ENCODE assay signal across 16 cellular contexts in the genomic region with DNA sequence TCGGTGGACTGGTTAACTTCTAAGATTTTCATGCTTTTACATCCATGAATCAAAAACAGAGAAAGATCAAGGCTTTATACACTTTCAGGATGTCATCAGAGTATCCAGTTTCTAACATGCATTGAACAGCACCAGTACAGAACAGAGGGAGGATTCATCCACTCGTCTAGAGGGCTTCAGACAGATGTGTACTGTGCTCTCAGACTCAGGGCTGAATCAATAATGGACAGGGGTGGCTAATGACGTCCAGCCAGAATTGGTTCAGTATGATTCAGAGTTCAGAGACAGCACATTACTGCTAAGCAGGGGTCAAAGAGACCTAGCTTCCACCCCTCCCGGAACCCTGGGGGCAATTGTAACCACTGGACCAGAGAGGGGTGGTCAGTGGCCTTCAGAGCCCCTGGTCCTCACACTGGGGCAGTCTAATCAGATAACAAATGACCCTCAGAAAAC. TPM values are rescaled to one million over a fixed set of nuclear protein-coding genes. Genes with fewer than 3 reads are reported as not detected.
A peak's percentile ranks its signal among the peaks of the same experiment; 100 is the strongest.
DNase-seq lines count a peak whose midpoint lies in the region; ATAC-seq and TF ChIP-seq lines count a peak whose summit lies in the region.
"Had no signal": no experiment of that assay in that cellular context is flagged by ENCODE, and none has a peak within 500 bp of the region (broad histone marks: within the 10 kb centered on the region; RNA-seq: fewer than 3 reads in every experiment).

No MANE protein-coding gene starts in this region.

- intact Hi-C loops in Calu3 (cut with micrococcal nuclease; ENCODE audit: unreplicated experiment) (no loop called here), MCF 10A (cut with micrococcal nuclease) (no loop called here)

- TF ChIP-seq CTCF in Calu3 (IDR thresholded peaks at IDR 0.05; ENCODE audit: unreplicated experiment) = no peak
- TF ChIP-seq CTCF in foreskin fibroblast (IDR thresholded peaks at IDR 0.05; ENCODE audit: low read depth, low read length) = no peak
- no peak for TF ChIP-seq CTCF in nephron progenitor cell (IDR thresholded peaks at IDR 0.05)
- no peak for TF ChIP-seq CTCF in MCF 10A (IDR thresholded peaks at IDR 0.05; ENCODE audit: unreplicated experiment)

- BruUV-seq in Calu3 (replicated peaks; lab: Mats Ljungman, UMichigan) (no TSS peak), MCF 10A (replicated peaks; lab: Mats Ljungman, UMichigan) (no TSS peak)

- H3K27ac Mint-ChIP-seq in Calu3 (ENCODE audit: unreplicated experiment) = no peak overlapping the region
- peak overlapping the region; percentile 58 for H3K27ac Mint-ChIP-seq in nephron progenitor cell
- H3K27ac Mint-ChIP-seq in MCF 10A (ENCODE audit: low read depth, unreplicated experiment) = no peak overlapping the region
- H3K27ac Mint-ChIP-seq: activated CD4-positive, alpha-beta memory T cell treated with anti-CD3 and anti-CD28 coated beads, Interleukin-2, amount 10 ng/mL, durations not matched to agents 7 days and 5 days had no signal

- CTCF ChIA-PET in Calu3 (lab: Charles Lee) = interaction anchor here (0.5 to 1.7 kb wide), 2 partner anchors 8 to 10 kb away, joined by 3 to 5 read pairs; no protein-coding TSS in a partner anchor
- CTCF ChIA-PET in MCF 10A (lab: Yijun Ruan, JAX) = no interaction called here

- H3K4me1 Mint-ChIP-seq in Calu3 (ENCODE audit: low read depth, unreplicated experiment) = peaks cover 30% of the 10 kb centered on the region
- peaks cover 63% of the 10 kb centered on the region for H3K4me1 Mint-ChIP-seq in nephron progenitor cell
- peaks cover 8% of the 10 kb centered on the region for H3K4me1 Mint-ChIP-seq in MCF 10A (ENCODE audit: insufficient read depth, unreplicated experiment)

- H3K9me3 Mint-ChIP-seq in Calu3 (ENCODE audit: low read depth, unreplicated experiment) (no peaks in the 10 kb centered on the region), nephron progenitor cell (peaks cover 24% of the 10 kb centered on the region), MCF 10A (ENCODE audit: unreplicated experiment) (no peaks in the 10 kb centered on the region)

- no peak overlapping the region for H3K4me3 Mint-ChIP-seq in Calu3 (ENCODE audit: low read depth, unreplicated experiment)
- H3K4me3 Mint-ChIP-seq in nephron progenitor cell = no peak overlapping the region
- no peak overlapping the region for H3K4me3 Mint-ChIP-seq in MCF 10A (ENCODE audit: unreplicated experiment)
- H3K4me3 Mint-ChIP-seq: activated CD4-positive, alpha-beta memory T cell treated with anti-CD3 and anti-CD28 coated beads, Interleukin-2, amount 10 ng/mL, durations not matched to agents 7 days and 5 days had no signal

- POLR2A ChIA-PET in MCF 10A (lab: Yijun Ruan, JAX) = interaction anchor here (1.1 kb wide), 1 partner anchor 9 kb away, joined by 3 read pairs; no protein-coding TSS in a partner anchor

- H3K36me3 Mint-ChIP-seq in Calu3 (ENCODE audit: insufficient read depth, unreplicated experiment) (peaks cover 11% of the 10 kb centered on the region), nephron progenitor cell (ENCODE audit: low read depth) (peaks cover 44% of the 10 kb centered on the region), MCF 10A (ENCODE audit: insufficient read depth, unreplicated experiment) (no peaks in the 10 kb centered on the region)

- H3K4me3 ChIP-seq in foreskin fibroblast (ENCODE audit: low read depth in 1 of 2, low read length in 2 of 2) = no peak overlapping the region
- H3K4me3 ChIP-seq: prostate gland, SK-N-MC had no signal

- DNase-seq in Calu3 (peak; percentile 2), NCI-H69 (lab: John Stamatoyannopoulos, UW) (peak; percentile 3), foreskin fibroblast (peak; percentile 62 to 79), nephron progenitor cell (no peak), MCF 10A (ENCODE audit: unreplicated experiment) (no peak), iPS-NIHi7 (ENCODE audit: extremely low spot score) (no peak)
- DNase-seq: activated CD4-positive, alpha-beta memory T cell treated with anti-CD3 and anti-CD28 coated beads, Interleukin-2, amount 10 ng/mL, durations not matched to agents 7 days and 5 days; amniotic stem cell; left cardiac atrium; NCI-H1092 treated with DMSO at 0.1 percent for 48 hours had no signal

- ATAC-seq in GM19351 (IDR thresholded peaks at IDR 0.05; ENCODE audit: unreplicated experiment) (no peak), SK-N-SH treated with all-trans-retinoic acid at 6 μM for 48 hours (no peak)

- H3K27me3 Mint-ChIP-seq in Calu3 (ENCODE audit: unreplicated experiment) (no peaks in the 10 kb centered on the region), nephron progenitor cell (ENCODE audit: low read depth, poor library complexity) (no peaks in the 10 kb centered on the region), MCF 10A (ENCODE audit: insufficient read depth, unreplicated experiment) (no peaks in the 10 kb centered on the region)
- H3K27me3 Mint-ChIP-seq: activated CD4-positive, alpha-beta memory T cell treated with anti-CD3 and anti-CD28 coated beads, Interleukin-2, amount 10 ng/mL, durations not matched to agents 7 days and 5 days had no signal

TF ChIP-seq in SK-N-SH treated with all-trans-retinoic acid at 6 μM for 48 hours, 23 proteins besides CTCF, POLR2A, EP300 and RAD21:
- TF ChIP-seq ISL1 (CRISPR knock-in tag; IDR thresholded peaks at IDR 0.05) (no peak), PPARA (CRISPR knock-in tag; IDR thresholded peaks at IDR 0.05; ENCODE audit: borderline replicate concordance) (no peak), GLIS3 (CRISPR knock-in tag; IDR thresholded peaks at IDR 0.05) (no peak)
TF ChIP-seq in SK-N-SH treated with all-trans-retinoic acid at 6 μM for 48 hours: peak in this region for 0.

RNA-seq across cellular contexts. Expression of a gene that starts 37.3 kb away (rescaled TPM):
- not detected in 2 replicates for total RNA-seq in Calu3 (2022)
- not detected in 2 replicates for total RNA-seq in MCF 10A (2022)
- total RNA-seq: activated CD4-positive, alpha-beta memory T cell treated with anti-CD3 and anti-CD28 coated beads, Interleukin-2, amount 10 ng/mL, durations not matched to agents 7 days and 5 days; endothelial cell of umbilical vein; OCI-LY7; prostate gland had no signal

Comparison
In these comparisons a context has a peak if more than half of its experiments do, and no peak if none do; other contexts are left out.
1. DNase-seq: peak in Calu3 (single experiment), NCI-H69 (single experiment) and foreskin fibroblast (2 of 2); none in nephron progenitor cell (single experiment), MCF 10A (single experiment) and iPS-NIHi7 (single experiment).